1 cellular context compared by ENCODE assay signal in genomic region chr5:181100121-181101015, GRCh38.
TF ChIP-seq lines count a peak whose summit lies in the region.

No MANE protein-coding gene starts in this region.

TF ChIP-seq in IMR-90, 13 proteins besides CTCF, POLR2A, EP300 and RAD21 (continued from another document):
- no peak for TF ChIP-seq USF2 (IDR thresholded peaks at IDR 0.05; ENCODE audit: low read depth, low read length)
- no peak for TF ChIP-seq ELK1 (IDR thresholded peaks at IDR 0.05; ENCODE audit: borderline replicate concordance, low read depth, low read length)
- no peak for TF ChIP-seq CEBPB (IDR thresholded peaks at IDR 0.05; ENCODE audit: low read depth, low read length)
